In genomic region chr2:23669413-23670244, GRCh38 we compare ENCODE assay signal across 12 cellular contexts.
DNase-seq lines count a peak whose midpoint lies in the region; ATAC-seq and TF ChIP-seq lines count a peak whose summit lies in the region.
"Had no signal": no experiment of that assay in that cellular context is flagged by ENCODE, and none has a peak within 500 bp of the region (broad histone marks: within the 10 kb centered on the region; RNA-seq: fewer than 3 reads in every experiment).

No MANE protein-coding gene starts in this region.

- H3K4me3 ChIP-seq in astrocyte of the spinal cord (ENCODE audit: low read depth, low read length) (no peak overlapping the region), retinal pigment epithelial cell (ENCODE audit: low read length) (no peak overlapping the region)

- TF ChIP-seq CTCF in astrocyte of the spinal cord (IDR thresholded peaks at IDR 0.05; ENCODE audit: low read depth, low read length) (no peak), retinal pigment epithelial cell (conservative IDR thresholded peaks at IDR 0.05; ENCODE audit: low read depth, low read length) (no peak)

- in situ Hi-C loops in G401 (cut with HindIII; ENCODE audit: low sequenced_read_pairs), result no loop called here
- in situ Hi-C loops in astrocyte of the spinal cord (cut with HindIII; ENCODE audit: low sequenced_read_pairs), result no loop called here

- DNase-seq in G401 (ENCODE audit: low spot score) (peak; percentile 29), astrocyte of the spinal cord (ENCODE audit: low read depth, low spot score) (peak; percentile 22), left ventricle myocardium superior (peak; percentile 91), retinal pigment epithelial cell (ENCODE audit: low read depth) (peak; percentile 85), SW 1271 (lab: John Stamatoyannopoulos, UW) (no peak), NCI-H1417 treated with DMSO at 0.1 percent for 48 hours (lab: John Stamatoyannopoulos, UW) (no peak)
- DNase-seq: COR-L47; cortex of kidney; naive B cell; stimulated activated CD8-positive, alpha-beta memory T cell treated with anti-CD3 and anti-CD28 coated beads, Interleukin-4, amount 100 ng/mL, for 48 hours had no signal

- ATAC-seq in left ventricle myocardium superior (peak; percentile 96), GM21737 (IDR thresholded peaks at IDR 0.05; ENCODE audit: unreplicated experiment) (no peak), GM21528 (IDR thresholded peaks at IDR 0.05; ENCODE audit: low FRiP score, unreplicated experiment) (no peak)

- intact Hi-C loops in left ventricle myocardium superior (cut with micrococcal nuclease), result no loop called here

Comparison
In these comparisons a context has a peak if more than half of its experiments do, and no peak if none do; other contexts are left out.
1. DNase-seq: peak in G401 (single experiment), astrocyte of the spinal cord (single experiment), left ventricle myocardium superior (single experiment) and retinal pigment epithelial cell (single experiment); none in SW 1271 (0 of 2) and NCI-H1417 treated with DMSO at 0.1 percent for 48 hours (single experiment).